In the genomic region with DNA sequence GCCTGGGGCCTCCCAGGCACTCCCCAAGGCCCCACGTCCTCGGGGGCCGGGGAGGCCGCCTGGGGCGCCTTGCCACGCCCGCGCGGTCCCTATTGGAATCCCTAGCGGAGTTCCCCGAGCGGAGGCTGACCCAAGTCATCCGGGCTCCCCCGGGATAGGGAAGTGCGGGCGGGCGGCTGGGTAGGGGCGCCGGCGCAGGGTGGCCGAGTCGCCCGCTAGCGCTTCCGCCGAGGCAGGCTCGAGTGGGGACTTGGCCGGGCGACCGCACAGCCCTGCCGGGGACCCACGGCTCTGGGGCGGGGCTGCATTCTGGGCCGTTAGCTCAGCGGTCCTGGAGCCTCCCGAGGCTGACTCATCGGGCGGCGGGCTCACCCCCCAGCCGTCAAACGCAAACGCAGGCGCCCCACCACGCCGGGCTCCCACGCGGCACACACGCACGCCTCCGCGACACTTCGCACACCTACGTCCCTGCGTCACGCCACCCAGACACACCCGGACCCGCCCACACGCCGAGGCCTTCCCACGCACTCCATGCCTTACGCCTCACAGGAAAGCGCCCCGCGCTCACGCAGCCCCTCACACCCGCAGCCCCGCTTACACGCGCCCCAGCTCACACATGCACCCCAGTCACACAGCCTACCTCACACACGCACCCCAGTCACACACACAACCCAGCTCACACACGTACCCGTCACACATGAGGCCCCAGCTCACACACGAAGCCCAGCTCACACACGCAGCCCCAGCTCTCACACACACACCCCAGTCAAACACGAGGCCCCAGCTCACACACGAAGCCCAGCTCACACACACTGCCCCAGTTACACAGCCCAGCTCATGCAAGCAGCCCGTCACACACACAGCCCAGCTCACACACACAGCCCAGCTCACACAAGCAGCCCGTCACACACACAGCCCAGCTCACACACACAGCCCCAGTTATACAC, we compare ENCODE assay signal across 8 cellular contexts. TPM values are rescaled to one million over a fixed set of nuclear protein-coding genes. Genes with fewer than 3 reads are reported as not detected.
A peak's percentile ranks its signal among the peaks of the same experiment; 100 is the strongest.
DNase-seq lines count a peak whose midpoint lies in the region; TF ChIP-seq lines count a peak whose summit lies in the region.

No MANE protein-coding gene starts in this region.

- DNase-seq in COLO668 (lab: John Stamatoyannopoulos, UW; ENCODE audit: unreplicated experiment), result peak; percentile 54
- peak; percentile 83 for DNase-seq in NB4 (ENCODE audit: low read depth)
- peak; percentile 78 for DNase-seq in activated T-cell treated with anti-CD3 and anti-CD28 coated beads for 1 hour (ENCODE audit: low read depth)
- peak; percentile 55 for DNase-seq in epithelial cell of esophagus (ENCODE audit: low read depth)
- peak; percentile 51 to 54 for DNase-seq in stimulated activated CD8-positive, alpha-beta memory T cell treated with anti-CD3 and anti-CD28 coated beads, Interleukin-2, amount 100 ng/mL, for 48 hours (ENCODE audit: low read depth in 2 of 2)
- no peak for DNase-seq in COLO829 (ENCODE audit: low spot score)
- no peak for DNase-seq in 8988T

- peaks cover 48% of the 10 kb centered on the region for H3K27me3 ChIP-seq in mononuclear cell (ENCODE audit: insufficient read depth, low read length)

- no peaks in the 10 kb centered on the region for H3K9me3 ChIP-seq in mononuclear cell (ENCODE audit: low read depth, low read length)

- TF ChIP-seq POLR2A in NB4 (IDR thresholded peaks at IDR 0.05; ENCODE audit: extremely low read depth, insufficient read length), result no peak

- TF ChIP-seq CTCF in NB4 (IDR thresholded peaks at IDR 0.05; ENCODE audit: low read depth, low read length) (no peak), epithelial cell of esophagus (IDR thresholded peaks at IDR 0.05; ENCODE audit: insufficient read depth, low read depth, low read length, missing control alignments) (no peak)

- peaks cover 44% of the 10 kb centered on the region for H3K4me1 ChIP-seq in mononuclear cell (ENCODE audit: insufficient read depth, low read length)

- peak overlapping the region; percentile 49 for H3K4me3 ChIP-seq in NB4 (ENCODE audit: low read depth, low read length)
- peak overlapping the region; percentile 47 for H3K4me3 ChIP-seq in epithelial cell of esophagus (ENCODE audit: low read length)
- H3K4me3 ChIP-seq in mononuclear cell (ENCODE audit: low read length), result peak overlapping the region; percentile 30

RNA-seq across cellular contexts. Expression of gene PHLDB1, which starts 1.1 kb away (rescaled TPM):
- total RNA-seq in mononuclear cell, result 0.63 TPM

RNA-seq across cellular contexts. Expression of gene ARCN1, which starts 36.3 kb away (rescaled TPM):
- total RNA-seq in mononuclear cell, result 109 TPM

RNA-seq across cellular contexts. Expression of gene IFT46, which starts 42.8 kb away (rescaled TPM):
- 10.1 TPM for total RNA-seq in mononuclear cell

Comparison
In these comparisons a context has a peak if more than half of its experiments do, and no peak if none do; other contexts are left out.
1. DNase-seq: peak in COLO668 (single experiment), NB4 (single experiment), activated T-cell treated with anti-CD3 and anti-CD28 coated beads for 1 hour (single experiment), epithelial cell of esophagus (single experiment) and stimulated activated CD8-positive, alpha-beta memory T cell treated with anti-CD3 and anti-CD28 coated beads, Interleukin-2, amount 100 ng/mL, for 48 hours (2 of 2); none in COLO829 (single experiment) and 8988T (single experiment).
2. Peak in every context shown above with its lines, with median percentiles within 50 percentile points of each other: H3K4me3 ChIP-seq.